Comparison of ENCODE assay signal across 1 cellular context in the genomic region with DNA sequence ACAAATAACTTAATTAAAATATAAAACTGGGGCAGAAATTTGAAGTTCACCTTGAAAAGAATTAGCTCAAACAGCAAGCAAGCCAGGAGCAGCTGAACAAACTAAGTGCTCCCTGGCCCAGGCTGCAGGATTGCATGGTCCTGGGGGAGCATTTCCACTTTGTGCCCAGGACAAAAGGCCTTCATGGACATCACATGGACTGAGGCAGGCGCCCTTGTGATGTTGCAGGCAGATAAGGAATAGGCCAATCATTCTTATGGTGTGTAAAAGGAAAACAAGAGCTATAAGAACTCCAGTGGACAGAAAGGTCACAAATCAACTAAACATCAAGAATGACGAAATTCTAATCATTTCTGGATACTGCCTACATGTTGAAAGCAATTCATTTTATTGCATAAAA.
TF ChIP-seq lines count a peak whose summit lies in the region.

No MANE protein-coding gene starts in this region.

TF ChIP-seq in HepG2, 621 proteins besides CTCF, POLR2A, EP300 and RAD21 (continued from another document and continues in another):
- TF ChIP-seq, protein P1, sequence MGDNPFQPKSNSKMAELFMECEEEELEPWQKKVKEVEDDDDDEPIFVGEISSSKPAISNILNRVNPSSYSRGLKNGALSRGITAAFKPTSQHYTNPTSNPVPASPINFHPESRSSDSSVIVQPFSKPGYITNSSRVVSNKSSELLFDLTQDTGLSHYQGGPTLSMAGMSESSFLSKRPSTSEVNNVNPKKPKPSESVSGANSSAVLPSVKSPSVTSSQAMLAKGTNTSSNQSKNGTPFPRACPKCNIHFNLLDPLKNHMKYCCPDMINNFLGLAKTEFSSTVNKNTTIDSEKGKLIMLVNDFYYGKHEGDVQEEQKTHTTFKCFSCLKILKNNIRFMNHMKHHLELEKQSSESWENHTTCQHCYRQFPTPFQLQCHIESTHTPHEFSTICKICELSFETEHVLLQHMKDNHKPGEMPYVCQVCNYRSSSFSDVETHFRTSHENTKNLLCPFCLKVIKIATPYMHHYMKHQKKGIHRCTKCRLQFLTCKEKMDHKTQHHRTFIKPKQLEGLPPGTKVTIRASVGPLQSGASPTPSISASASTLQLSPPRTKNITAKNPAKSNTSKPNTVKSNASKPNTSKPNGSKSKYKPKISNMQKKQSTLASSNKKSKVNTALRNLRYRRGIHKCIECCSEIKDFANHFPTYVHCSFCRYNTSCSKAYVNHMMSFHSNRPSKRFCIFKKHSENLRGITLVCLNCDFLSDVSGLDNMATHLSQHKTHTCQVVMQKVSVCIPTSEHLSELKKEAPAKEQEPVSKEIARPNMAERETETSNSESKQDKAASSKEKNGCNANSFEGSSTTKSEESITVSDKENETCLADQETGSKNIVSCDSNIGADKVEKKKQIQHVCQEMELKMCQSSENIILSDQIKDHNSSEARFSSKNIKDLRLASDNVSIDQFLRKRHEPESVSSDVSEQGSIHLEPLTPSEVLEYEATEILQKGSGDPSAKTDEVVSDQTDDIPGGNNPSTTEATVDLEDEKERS (CRISPR knock-in tag; IDR thresholded peaks at IDR 0.05) = no peak
- TF ChIP-seq ZBTB38 (CRISPR knock-in tag; IDR thresholded peaks at IDR 0.05) (no peak), TOPORS (CRISPR knock-in tag; IDR thresholded peaks at IDR 0.05) (no peak), SOX6 (IDR thresholded peaks at IDR 0.05) (no peak), SOX6 (CRISPR knock-in tag; IDR thresholded peaks at IDR 0.05) (peak; percentile 94), ZNF263 (CRISPR knock-in tag; IDR thresholded peaks at IDR 0.05) (peak; percentile 94), ZNF12 (CRISPR knock-in tag; IDR thresholded peaks at IDR 0.05) (no peak; the same call in 1 of the 2 replicates), ZBTB20 (CRISPR knock-in tag; IDR thresholded peaks at IDR 0.05; ENCODE audit: borderline replicate concordance, low read depth) (peak; percentile 29; the same call in 1 of the 2 replicates), ZBTB8A (CRISPR knock-in tag; IDR thresholded peaks at IDR 0.05; ENCODE audit: borderline replicate concordance, low read depth) (no peak), ZNF644 (CRISPR knock-in tag; IDR thresholded peaks at IDR 0.05; ENCODE audit: low read depth) (peak; percentile 56; the same call in 1 of the 2 replicates), ZNF33B (CRISPR knock-in tag; IDR thresholded peaks at IDR 0.05) (no peak), PCBP2 (optimal IDR thresholded peaks at IDR 0.05; ENCODE audit: low read depth, low read length, poor library complexity, severe bottlenecking) (no peak), RFX1 (IDR thresholded peaks at IDR 0.05) (no peak), RXRB (CRISPR knock-in tag; IDR thresholded peaks at IDR 0.05; ENCODE audit: borderline replicate concordance) (peak; percentile 70), HDAC6 (IDR thresholded peaks at IDR 0.05; ENCODE audit: low read depth, low read length) (no peak), ZNF672 (CRISPR knock-in tag; IDR thresholded peaks at IDR 0.05) (no peak), GFI1 (CRISPR knock-in tag; IDR thresholded peaks at IDR 0.05; ENCODE audit: borderline replicate concordance) (0 out of 2 replicates have a peak, but pooled peaks have one; percentile 19), ZNF670 (CRISPR knock-in tag; IDR thresholded peaks at IDR 0.05; ENCODE audit: borderline replicate concordance) (no peak), ZNF264 (CRISPR knock-in tag; IDR thresholded peaks at IDR 0.05) (0 out of 2 replicates have a peak, but pooled peaks have one; percentile 65), AGO2 (optimal IDR thresholded peaks at IDR 0.05; ENCODE audit: low read depth, low read length) (no peak), ZSCAN30 (CRISPR knock-in tag; IDR thresholded peaks at IDR 0.05) (no peak), TGIF2 (CRISPR knock-in tag; IDR thresholded peaks at IDR 0.05) (peak; percentile 55; the same call in 1 of the 2 replicates), BCL6 (CRISPR knock-in tag; IDR thresholded peaks at IDR 0.05) (peak; percentile 62; the same call in 1 of the 2 replicates), GATAD2A (CRISPR knock-in tag; IDR thresholded peaks at IDR 0.05) (peak; percentile 96), ZNF556 (CRISPR knock-in tag; IDR thresholded peaks at IDR 0.05; ENCODE audit: borderline replicate concordance) (no peak), TBX2 (CRISPR knock-in tag; IDR thresholded peaks at IDR 0.05; ENCODE audit: borderline replicate concordance) (peak; percentile 59; the same call in 1 of the 2 replicates), NR2F2 (IDR thresholded peaks at IDR 0.05; ENCODE audit: borderline replicate concordance, low read depth) (peak; percentile 42; the same call in 1 of the 2 replicates)
- TF ChIP-seq, protein P2, sequence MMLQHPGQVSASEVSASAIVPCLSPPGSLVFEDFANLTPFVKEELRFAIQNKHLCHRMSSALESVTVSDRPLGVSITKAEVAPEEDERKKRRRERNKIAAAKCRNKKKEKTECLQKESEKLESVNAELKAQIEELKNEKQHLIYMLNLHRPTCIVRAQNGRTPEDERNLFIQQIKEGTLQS (CRISPR knock-in tag; IDR thresholded peaks at IDR 0.05) = no peak
- TF ChIP-seq, protein P3, sequence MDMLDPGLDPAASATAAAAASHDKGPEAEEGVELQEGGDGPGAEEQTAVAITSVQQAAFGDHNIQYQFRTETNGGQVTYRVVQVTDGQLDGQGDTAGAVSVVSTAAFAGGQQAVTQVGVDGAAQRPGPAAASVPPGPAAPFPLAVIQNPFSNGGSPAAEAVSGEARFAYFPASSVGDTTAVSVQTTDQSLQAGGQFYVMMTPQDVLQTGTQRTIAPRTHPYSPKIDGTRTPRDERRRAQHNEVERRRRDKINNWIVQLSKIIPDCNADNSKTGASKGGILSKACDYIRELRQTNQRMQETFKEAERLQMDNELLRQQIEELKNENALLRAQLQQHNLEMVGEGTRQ (IDR thresholded peaks at IDR 0.05; ENCODE audit: low read depth, low read length) = no peak
- TF ChIP-seq, protein P3 (CRISPR knock-in tag; IDR thresholded peaks at IDR 0.05; ENCODE audit: borderline replicate concordance) = no peak
- TF ChIP-seq, protein P4, sequence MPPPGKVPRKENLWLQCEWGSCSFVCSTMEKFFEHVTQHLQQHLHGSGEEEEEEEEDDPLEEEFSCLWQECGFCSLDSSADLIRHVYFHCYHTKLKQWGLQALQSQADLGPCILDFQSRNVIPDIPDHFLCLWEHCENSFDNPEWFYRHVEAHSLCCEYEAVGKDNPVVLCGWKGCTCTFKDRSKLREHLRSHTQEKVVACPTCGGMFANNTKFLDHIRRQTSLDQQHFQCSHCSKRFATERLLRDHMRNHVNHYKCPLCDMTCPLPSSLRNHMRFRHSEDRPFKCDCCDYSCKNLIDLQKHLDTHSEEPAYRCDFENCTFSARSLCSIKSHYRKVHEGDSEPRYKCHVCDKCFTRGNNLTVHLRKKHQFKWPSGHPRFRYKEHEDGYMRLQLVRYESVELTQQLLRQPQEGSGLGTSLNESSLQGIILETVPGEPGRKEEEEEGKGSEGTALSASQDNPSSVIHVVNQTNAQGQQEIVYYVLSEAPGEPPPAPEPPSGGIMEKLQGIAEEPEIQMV (CRISPR knock-in tag; IDR thresholded peaks at IDR 0.05; ENCODE audit: low read depth) = no peak
- TF ChIP-seq, protein P5, sequence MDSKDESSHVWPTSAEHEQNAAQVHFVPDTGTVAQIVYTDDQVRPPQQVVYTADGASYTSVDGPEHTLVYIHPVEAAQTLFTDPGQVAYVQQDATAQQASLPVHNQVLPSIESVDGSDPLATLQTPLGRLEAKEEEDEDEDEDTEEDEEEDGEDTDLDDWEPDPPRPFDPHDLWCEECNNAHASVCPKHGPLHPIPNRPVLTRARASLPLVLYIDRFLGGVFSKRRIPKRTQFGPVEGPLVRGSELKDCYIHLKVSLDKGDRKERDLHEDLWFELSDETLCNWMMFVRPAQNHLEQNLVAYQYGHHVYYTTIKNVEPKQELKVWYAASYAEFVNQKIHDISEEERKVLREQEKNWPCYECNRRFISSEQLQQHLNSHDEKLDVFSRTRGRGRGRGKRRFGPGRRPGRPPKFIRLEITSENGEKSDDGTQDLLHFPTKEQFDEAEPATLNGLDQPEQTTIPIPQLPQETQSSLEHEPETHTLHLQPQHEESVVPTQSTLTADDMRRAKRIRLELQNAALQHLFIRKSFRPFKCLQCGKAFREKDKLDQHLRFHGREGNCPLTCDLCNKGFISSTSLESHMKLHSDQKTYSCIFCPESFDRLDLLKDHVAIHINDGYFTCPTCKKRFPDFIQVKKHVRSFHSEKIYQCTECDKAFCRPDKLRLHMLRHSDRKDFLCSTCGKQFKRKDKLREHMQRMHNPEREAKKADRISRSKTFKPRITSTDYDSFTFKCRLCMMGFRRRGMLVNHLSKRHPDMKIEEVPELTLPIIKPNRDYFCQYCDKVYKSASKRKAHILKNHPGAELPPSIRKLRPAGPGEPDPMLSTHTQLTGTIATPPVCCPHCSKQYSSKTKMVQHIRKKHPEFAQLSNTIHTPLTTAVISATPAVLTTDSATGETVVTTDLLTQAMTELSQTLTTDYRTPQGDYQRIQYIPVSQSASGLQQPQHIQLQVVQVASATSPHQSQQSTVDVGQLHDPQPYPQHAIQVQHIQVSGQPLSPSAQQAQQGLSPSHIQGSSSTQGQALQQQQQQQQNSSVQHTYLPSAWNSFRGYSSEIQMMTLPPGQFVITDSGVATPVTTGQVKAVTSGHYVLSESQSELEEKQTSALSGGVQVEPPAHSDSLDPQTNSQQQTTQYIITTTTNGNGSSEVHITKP (CRISPR knock-in tag; IDR thresholded peaks at IDR 0.05; ENCODE audit: low read depth) = 0 out of 2 replicates have a peak, but pooled peaks have one; percentile 33
- TF ChIP-seq, protein P6, sequence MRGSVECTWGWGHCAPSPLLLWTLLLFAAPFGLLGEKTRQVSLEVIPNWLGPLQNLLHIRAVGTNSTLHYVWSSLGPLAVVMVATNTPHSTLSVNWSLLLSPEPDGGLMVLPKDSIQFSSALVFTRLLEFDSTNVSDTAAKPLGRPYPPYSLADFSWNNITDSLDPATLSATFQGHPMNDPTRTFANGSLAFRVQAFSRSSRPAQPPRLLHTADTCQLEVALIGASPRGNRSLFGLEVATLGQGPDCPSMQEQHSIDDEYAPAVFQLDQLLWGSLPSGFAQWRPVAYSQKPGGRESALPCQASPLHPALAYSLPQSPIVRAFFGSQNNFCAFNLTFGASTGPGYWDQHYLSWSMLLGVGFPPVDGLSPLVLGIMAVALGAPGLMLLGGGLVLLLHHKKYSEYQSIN (CRISPR knock-in tag; IDR thresholded peaks at IDR 0.05; ENCODE audit: borderline replicate concordance) = no peak
- TF ChIP-seq, protein P7, sequence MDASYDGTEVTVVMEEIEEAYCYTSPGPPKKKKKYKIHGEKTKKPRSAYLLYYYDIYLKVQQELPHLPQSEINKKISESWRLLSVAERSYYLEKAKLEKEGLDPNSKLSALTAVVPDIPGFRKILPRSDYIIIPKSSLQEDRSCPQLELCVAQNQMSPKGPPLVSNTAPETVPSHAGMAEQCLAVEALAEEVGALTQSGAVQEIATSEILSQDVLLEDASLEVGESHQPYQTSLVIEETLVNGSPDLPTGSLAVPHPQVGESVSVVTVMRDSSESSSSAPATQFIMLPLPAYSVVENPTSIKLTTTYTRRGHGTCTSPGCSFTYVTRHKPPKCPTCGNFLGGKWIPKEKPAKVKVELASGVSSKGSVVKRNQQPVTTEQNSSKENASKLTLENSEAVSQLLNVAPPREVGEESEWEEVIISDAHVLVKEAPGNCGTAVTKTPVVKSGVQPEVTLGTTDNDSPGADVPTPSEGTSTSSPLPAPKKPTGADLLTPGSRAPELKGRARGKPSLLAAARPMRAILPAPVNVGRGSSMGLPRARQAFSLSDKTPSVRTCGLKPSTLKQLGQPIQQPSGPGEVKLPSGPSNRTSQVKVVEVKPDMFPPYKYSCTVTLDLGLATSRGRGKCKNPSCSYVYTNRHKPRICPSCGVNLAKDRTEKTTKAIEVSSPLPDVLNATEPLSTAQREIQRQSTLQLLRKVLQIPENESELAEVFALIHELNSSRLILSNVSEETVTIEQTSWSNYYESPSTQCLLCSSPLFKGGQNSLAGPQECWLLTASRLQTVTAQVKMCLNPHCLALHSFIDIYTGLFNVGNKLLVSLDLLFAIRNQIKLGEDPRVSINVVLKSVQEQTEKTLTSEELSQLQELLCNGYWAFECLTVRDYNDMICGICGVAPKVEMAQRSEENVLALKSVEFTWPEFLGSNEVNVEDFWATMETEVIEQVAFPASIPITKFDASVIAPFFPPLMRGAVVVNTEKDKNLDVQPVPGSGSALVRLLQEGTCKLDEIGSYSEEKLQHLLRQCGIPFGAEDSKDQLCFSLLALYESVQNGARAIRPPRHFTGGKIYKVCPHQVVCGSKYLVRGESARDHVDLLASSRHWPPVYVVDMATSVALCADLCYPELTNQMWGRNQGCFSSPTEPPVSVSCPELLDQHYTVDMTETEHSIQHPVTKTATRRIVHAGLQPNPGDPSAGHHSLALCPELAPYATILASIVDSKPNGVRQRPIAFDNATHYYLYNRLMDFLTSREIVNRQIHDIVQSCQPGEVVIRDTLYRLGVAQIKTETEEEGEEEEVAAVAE (CRISPR knock-in tag; IDR thresholded peaks at IDR 0.05; ENCODE audit: borderline replicate concordance) = 0 out of 2 replicates have a peak, but pooled peaks have one; percentile 60
- TF ChIP-seq, protein P8, sequence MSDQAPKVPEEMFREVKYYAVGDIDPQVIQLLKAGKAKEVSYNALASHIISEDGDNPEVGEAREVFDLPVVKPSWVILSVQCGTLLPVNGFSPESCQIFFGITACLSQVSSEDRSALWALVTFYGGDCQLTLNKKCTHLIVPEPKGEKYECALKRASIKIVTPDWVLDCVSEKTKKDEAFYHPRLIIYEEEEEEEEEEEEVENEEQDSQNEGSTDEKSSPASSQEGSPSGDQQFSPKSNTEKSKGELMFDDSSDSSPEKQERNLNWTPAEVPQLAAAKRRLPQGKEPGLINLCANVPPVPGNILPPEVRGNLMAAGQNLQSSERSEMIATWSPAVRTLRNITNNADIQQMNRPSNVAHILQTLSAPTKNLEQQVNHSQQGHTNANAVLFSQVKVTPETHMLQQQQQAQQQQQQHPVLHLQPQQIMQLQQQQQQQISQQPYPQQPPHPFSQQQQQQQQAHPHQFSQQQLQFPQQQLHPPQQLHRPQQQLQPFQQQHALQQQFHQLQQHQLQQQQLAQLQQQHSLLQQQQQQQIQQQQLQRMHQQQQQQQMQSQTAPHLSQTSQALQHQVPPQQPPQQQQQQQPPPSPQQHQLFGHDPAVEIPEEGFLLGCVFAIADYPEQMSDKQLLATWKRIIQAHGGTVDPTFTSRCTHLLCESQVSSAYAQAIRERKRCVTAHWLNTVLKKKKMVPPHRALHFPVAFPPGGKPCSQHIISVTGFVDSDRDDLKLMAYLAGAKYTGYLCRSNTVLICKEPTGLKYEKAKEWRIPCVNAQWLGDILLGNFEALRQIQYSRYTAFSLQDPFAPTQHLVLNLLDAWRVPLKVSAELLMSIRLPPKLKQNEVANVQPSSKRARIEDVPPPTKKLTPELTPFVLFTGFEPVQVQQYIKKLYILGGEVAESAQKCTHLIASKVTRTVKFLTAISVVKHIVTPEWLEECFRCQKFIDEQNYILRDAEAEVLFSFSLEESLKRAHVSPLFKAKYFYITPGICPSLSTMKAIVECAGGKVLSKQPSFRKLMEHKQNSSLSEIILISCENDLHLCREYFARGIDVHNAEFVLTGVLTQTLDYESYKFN (CRISPR knock-in tag; conservative IDR thresholded peaks at IDR 0.05) = peak; percentile 79
